Comparison of ENCODE assay signal across 8 cellular contexts in genomic region chr10:93893646-93894515, GRCh38. TPM values are rescaled to one million over a fixed set of nuclear protein-coding genes. Genes with fewer than 3 reads are reported as not detected.
DNase-seq lines count a peak whose midpoint lies in the region; ATAC-seq lines count a peak whose summit lies in the region.

A gene with protein sequence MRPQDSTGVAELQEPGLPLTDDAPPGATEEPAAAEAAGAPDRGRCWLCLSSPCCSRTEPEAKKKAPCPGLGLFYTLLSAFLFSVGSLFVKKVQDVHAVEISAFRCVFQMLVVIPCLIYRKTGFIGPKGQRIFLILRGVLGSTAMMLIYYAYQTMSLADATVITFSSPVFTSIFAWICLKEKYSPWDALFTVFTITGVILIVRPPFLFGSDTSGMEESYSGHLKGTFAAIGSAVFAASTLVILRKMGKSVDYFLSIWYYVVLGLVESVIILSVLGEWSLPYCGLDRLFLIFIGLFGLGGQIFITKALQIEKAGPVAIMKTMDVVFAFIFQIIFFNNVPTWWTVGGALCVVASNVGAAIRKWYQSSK (plus strand): TSS chr10:93893978. CDS start chr10:93894034, 56 bp downstream.

- peak within 1 kb of the TSS; percentile 61 for H3K9ac ChIP-seq in HUES6 (ENCODE audit: low read length)
- H3K9ac ChIP-seq in neuronal stem cell (ENCODE audit: low read depth, low read length, poor library complexity) = peak within 1 kb of the TSS; percentile 93

- peak within 1 kb of the TSS; percentile 68 for H3K4me3 ChIP-seq in HUES6 (ENCODE audit: low read depth, low read length)
- H3K4me3 ChIP-seq in neuronal stem cell (ENCODE audit: low read length in 2 of 2) = peak within 1 kb of the TSS; percentile 87 to 88

- no peak within 1 kb of the TSS for H3K14ac ChIP-seq in neuronal stem cell (ENCODE audit: low read length)

- WGBS in neuronal stem cell (ENCODE audit: extremely low coverage in 2 of 2, insufficient read length in 2 of 2, insufficient replicate concordance in 1 of 2), 2 donors = no CpG with 5 or more reads among the region's 82 CpGs

- no peak within 1 kb of the TSS for H2BK120ac ChIP-seq in neuronal stem cell (ENCODE audit: low read depth, low read length)

- no peak within 1 kb of the TSS for H4K91ac ChIP-seq in neuronal stem cell (ENCODE audit: low read depth, low read length, poor library complexity)

- H3K18ac ChIP-seq in neuronal stem cell (ENCODE audit: low read length) = peak within 1 kb of the TSS; percentile 99

- H3K4me1 ChIP-seq in HUES6 (ENCODE audit: control insufficient read depth, insufficient read depth, low read length) = peaks cover 21% of the 10 kb centered on the region
- H3K4me1 ChIP-seq in neuronal stem cell (ENCODE audit: control insufficient read depth in 2 of 2, insufficient read depth in 1 of 2, low read depth in 1 of 2, low read length in 2 of 2) = peaks cover 4 to 8% of the 10 kb centered on the region in 2 donors

- no peak within 1 kb of the TSS for H4K8ac ChIP-seq in neuronal stem cell (ENCODE audit: low read depth, low read length)

- H3K27me3 ChIP-seq in HUES6 (ENCODE audit: control insufficient read depth, insufficient read depth, low read length) (peaks cover 38% of the 10 kb centered on the region), neuronal stem cell (ENCODE audit: control insufficient read depth in 3 of 3, insufficient read depth in 3 of 3, low read depth in 1 of 3, low read length in 3 of 3) (peaks cover 0 to 38% (median 3%) of the 10 kb centered on the region in 3 experiments)

- peak within 1 kb of the TSS; percentile 98 for H2AFZ ChIP-seq in neuronal stem cell (ENCODE audit: low read length)

- no peak within 1 kb of the TSS for H3K4ac ChIP-seq in neuronal stem cell (ENCODE audit: low read length)

- H3K27ac ChIP-seq in HUES6 (ENCODE audit: low read depth, low read length) (no peak within 1 kb of the TSS), neuronal stem cell (replicated peaks; ENCODE audit: low read length) (no peak within 1 kb of the TSS), substantia nigra (ENCODE audit: low read depth, low read length, poor library complexity, severe bottlenecking) (no peak within 1 kb of the TSS)

- peak within 1 kb of the TSS; percentile 76 for H3K23ac ChIP-seq in neuronal stem cell (ENCODE audit: low read depth, low read length, poor library complexity)

- H3K4me2 ChIP-seq in neuronal stem cell (ENCODE audit: insufficient read depth, low read length, poor library complexity, severe bottlenecking) = peak within 1 kb of the TSS; percentile 88

- peak within 1 kb of the TSS; percentile 55 for H2BK5ac ChIP-seq in neuronal stem cell (ENCODE audit: low read length)

- H3K9me3 ChIP-seq in HUES6 (ENCODE audit: control insufficient read depth, insufficient read depth, low read depth, low read length) (no peaks in the 10 kb centered on the region), neuronal stem cell (replicated peaks in 1 of 2; ENCODE audit: control insufficient read depth in 2 of 2, insufficient read depth in 1 of 2, low read depth in 1 of 2, low read length in 2 of 2) (no peaks in the 10 kb centered on the region)

- peak; percentile 92 for ATAC-seq in GM21515 (IDR thresholded peaks at IDR 0.05; ENCODE audit: unreplicated experiment)

- H3K79me1 ChIP-seq in neuronal stem cell (ENCODE audit: low read depth, low read length) = peaks cover 2% of the 10 kb centered on the region

- no peaks in the 10 kb centered on the region for H3K36me3 ChIP-seq in HUES6 (ENCODE audit: control insufficient read depth, insufficient read depth, low read length)
- peaks cover 0 to 7% of the 10 kb centered on the region in 2 donors for H3K36me3 ChIP-seq in neuronal stem cell (replicated peaks in 1 of 2; ENCODE audit: control insufficient read depth in 2 of 2, insufficient read depth in 2 of 2, low read length in 2 of 2)

- DNase-seq in DMS53 (lab: John Stamatoyannopoulos, UW) = peak; percentile 86
- DNase-seq in RPMI8226 = peak; percentile 76
- peak; percentile 60 for DNase-seq in activated effector memory CD4-positive, alpha-beta T cell treated with Interleukin-2 at 50 U/mL for 16 hours
- peak; percentile 60 for DNase-seq in foreskin melanocyte
- DNase-seq in neuronal stem cell (ENCODE audit: low spot score) = peak; percentile 79
- peak in 47 of 49 donors; percentile 8 to 84 (median 44) for DNase-seq in substantia nigra (lab: John Stamatoyannopoulos, UW)

- H2AK5ac ChIP-seq in neuronal stem cell (ENCODE audit: low read depth, low read length) = no peak within 1 kb of the TSS

- H2BK15ac ChIP-seq in neuronal stem cell (ENCODE audit: low read length) = peak within 1 kb of the TSS; percentile 53

- H2BK12ac ChIP-seq in neuronal stem cell (ENCODE audit: low read length) = no peak within 1 kb of the TSS

RNA-seq across cellular contexts. Expression of the gene that starts here (rescaled TPM):
- polyA plus RNA-seq in neuronal stem cell (2013, experiment 1 of 2) = 10.9 TPM
- polyA plus RNA-seq in neuronal stem cell (2013, experiment 2 of 2) = 11.4 TPM
